Comparison of ENCODE assay signal across 1 cellular context in the genomic region with DNA sequence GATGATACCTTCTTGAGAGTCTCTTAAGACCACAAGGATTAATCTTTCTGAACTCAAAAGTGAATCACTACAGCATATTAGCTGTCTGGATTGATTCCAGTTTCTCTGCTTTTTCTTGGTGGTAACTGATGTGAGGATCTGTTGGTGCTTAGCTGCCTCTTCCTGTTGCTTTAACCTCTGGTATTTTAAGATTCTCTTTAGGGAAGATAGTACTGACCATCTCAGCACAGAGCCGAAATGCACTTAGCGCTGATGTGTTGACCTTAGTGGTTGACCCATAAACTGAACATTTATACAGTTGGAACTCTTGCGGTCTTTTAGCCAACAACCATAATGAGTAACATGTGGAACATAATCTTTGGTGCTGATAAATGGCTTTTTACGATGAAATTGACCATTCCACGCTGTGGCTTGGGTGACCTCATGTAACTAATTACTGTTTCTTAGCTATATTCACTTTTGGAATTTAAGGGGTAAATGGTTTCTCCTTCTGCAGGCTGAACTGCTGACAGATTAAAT.
A peak's percentile ranks its signal among the peaks of the same experiment; 100 is the strongest.
TF ChIP-seq lines count a peak whose summit lies in the region.

No MANE protein-coding gene starts in this region.

TF ChIP-seq in HEK293, 187 proteins besides CTCF, POLR2A, EP300 and RAD21 (continued from another document):
- no peak for TF ChIP-seq ZNF221 (tag by site-specific recombination; IDR thresholded peaks at IDR 0.05; ENCODE audit: borderline replicate concordance)
- TF ChIP-seq FEZF1 (tag by site-specific recombination; IDR thresholded peaks at IDR 0.05): peak; percentile 98
- peak; percentile 81 for TF ChIP-seq ZNF629 (tag by site-specific recombination; IDR thresholded peaks at IDR 0.05)
- no peak for TF ChIP-seq ZNF404 (tag by site-specific recombination; IDR thresholded peaks at IDR 0.05)
- peak; percentile 62; the same call in 1 of the 2 replicates for TF ChIP-seq HIC1 (tag by site-specific recombination; IDR thresholded peaks at IDR 0.05)
- peak; percentile 86 for TF ChIP-seq ZXDB (tag by site-specific recombination; IDR thresholded peaks at IDR 0.05)
- TF ChIP-seq, protein P1, sequence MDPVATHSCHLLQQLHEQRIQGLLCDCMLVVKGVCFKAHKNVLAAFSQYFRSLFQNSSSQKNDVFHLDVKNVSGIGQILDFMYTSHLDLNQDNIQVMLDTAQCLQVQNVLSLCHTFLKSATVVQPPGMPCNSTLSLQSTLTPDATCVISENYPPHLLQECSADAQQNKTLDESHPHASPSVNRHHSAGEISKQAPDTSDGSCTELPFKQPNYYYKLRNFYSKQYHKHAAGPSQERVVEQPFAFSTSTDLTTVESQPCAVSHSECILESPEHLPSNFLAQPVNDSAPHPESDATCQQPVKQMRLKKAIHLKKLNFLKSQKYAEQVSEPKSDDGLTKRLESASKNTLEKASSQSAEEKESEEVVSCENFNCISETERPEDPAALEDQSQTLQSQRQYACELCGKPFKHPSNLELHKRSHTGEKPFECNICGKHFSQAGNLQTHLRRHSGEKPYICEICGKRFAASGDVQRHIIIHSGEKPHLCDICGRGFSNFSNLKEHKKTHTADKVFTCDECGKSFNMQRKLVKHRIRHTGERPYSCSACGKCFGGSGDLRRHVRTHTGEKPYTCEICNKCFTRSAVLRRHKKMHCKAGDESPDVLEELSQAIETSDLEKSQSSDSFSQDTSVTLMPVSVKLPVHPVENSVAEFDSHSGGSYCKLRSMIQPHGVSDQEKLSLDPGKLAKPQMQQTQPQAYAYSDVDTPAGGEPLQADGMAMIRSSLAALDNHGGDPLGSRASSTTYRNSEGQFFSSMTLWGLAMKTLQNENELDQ (tag by site-specific recombination; IDR thresholded peaks at IDR 0.05; ENCODE audit: low read depth): no peak
- no peak for TF ChIP-seq PRDM2 (tag by site-specific recombination; IDR thresholded peaks at IDR 0.05; ENCODE audit: borderline replicate concordance)
- TF ChIP-seq KLF9 (tag by site-specific recombination; IDR thresholded peaks at IDR 0.05; ENCODE audit: low read depth): 0 out of 2 replicates have a peak, but pooled peaks have one; percentile 19
- no peak for TF ChIP-seq ZNF37A (tag by site-specific recombination; IDR thresholded peaks at IDR 0.05)
- TF ChIP-seq ZNF664 (tag by site-specific recombination; IDR thresholded peaks at IDR 0.05): peak; percentile 65
- peak; percentile 84 for TF ChIP-seq SP7 (tag by site-specific recombination; IDR thresholded peaks at IDR 0.05)
- TF ChIP-seq YY2 (tag by site-specific recombination; IDR thresholded peaks at IDR 0.05): no peak
- TF ChIP-seq, protein P2, sequence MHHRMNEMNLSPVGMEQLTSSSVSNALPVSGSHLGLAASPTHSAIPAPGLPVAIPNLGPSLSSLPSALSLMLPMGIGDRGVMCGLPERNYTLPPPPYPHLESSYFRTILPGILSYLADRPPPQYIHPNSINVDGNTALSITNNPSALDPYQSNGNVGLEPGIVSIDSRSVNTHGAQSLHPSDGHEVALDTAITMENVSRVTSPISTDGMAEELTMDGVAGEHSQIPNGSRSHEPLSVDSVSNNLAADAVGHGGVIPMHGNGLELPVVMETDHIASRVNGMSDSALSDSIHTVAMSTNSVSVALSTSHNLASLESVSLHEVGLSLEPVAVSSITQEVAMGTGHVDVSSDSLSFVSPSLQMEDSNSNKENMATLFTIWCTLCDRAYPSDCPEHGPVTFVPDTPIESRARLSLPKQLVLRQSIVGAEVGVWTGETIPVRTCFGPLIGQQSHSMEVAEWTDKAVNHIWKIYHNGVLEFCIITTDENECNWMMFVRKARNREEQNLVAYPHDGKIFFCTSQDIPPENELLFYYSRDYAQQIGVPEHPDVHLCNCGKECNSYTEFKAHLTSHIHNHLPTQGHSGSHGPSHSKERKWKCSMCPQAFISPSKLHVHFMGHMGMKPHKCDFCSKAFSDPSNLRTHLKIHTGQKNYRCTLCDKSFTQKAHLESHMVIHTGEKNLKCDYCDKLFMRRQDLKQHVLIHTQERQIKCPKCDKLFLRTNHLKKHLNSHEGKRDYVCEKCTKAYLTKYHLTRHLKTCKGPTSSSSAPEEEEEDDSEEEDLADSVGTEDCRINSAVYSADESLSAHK (tag by site-specific recombination; IDR thresholded peaks at IDR 0.05): peak; percentile 74
- no peak for TF ChIP-seq ZNF561 (tag by site-specific recombination; IDR thresholded peaks at IDR 0.05; ENCODE audit: borderline replicate concordance)
- TF ChIP-seq, protein P3, sequence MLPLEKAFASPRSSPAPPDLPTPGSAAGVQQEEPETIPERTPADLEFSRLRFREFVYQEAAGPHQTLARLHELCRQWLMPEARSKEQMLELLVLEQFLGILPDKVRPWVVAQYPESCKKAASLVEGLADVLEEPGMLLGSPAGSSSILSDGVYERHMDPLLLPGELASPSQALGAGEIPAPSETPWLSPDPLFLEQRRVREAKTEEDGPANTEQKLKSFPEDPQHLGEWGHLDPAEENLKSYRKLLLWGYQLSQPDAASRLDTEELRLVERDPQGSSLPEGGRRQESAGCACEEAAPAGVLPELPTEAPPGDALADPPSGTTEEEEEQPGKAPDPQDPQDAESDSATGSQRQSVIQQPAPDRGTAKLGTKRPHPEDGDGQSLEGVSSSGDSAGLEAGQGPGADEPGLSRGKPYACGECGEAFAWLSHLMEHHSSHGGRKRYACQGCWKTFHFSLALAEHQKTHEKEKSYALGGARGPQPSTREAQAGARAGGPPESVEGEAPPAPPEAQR (tag by site-specific recombination; IDR thresholded peaks at IDR 0.05): no peak
- no peak for TF ChIP-seq ZNF626 (tag by site-specific recombination; IDR thresholded peaks at IDR 0.05)
- no peak for TF ChIP-seq ZBTB21 (tag by site-specific recombination; IDR thresholded peaks at IDR 0.05)
- peak; percentile 96 for TF ChIP-seq OSR2 (tag by site-specific recombination; IDR thresholded peaks at IDR 0.05)
- TF ChIP-seq MYNN (tag by site-specific recombination; IDR thresholded peaks at IDR 0.05; ENCODE audit: borderline replicate concordance): no peak
- TF ChIP-seq ZNF211 (tag by site-specific recombination; IDR thresholded peaks at IDR 0.05; ENCODE audit: low read depth): no peak
- TF ChIP-seq, protein P4, sequence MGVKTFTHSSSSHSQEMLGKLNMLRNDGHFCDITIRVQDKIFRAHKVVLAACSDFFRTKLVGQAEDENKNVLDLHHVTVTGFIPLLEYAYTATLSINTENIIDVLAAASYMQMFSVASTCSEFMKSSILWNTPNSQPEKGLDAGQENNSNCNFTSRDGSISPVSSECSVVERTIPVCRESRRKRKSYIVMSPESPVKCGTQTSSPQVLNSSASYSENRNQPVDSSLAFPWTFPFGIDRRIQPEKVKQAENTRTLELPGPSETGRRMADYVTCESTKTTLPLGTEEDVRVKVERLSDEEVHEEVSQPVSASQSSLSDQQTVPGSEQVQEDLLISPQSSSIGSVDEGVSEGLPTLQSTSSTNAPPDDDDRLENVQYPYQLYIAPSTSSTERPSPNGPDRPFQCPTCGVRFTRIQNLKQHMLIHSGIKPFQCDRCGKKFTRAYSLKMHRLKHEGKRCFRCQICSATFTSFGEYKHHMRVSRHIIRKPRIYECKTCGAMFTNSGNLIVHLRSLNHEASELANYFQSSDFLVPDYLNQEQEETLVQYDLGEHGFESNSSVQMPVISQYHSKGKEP (tag by site-specific recombination; IDR thresholded peaks at IDR 0.05): peak; percentile 61; the same call in 1 of the 2 replicates
- no peak for TF ChIP-seq ZNF623 (tag by site-specific recombination; IDR thresholded peaks at IDR 0.05)
- TF ChIP-seq, protein P5, sequence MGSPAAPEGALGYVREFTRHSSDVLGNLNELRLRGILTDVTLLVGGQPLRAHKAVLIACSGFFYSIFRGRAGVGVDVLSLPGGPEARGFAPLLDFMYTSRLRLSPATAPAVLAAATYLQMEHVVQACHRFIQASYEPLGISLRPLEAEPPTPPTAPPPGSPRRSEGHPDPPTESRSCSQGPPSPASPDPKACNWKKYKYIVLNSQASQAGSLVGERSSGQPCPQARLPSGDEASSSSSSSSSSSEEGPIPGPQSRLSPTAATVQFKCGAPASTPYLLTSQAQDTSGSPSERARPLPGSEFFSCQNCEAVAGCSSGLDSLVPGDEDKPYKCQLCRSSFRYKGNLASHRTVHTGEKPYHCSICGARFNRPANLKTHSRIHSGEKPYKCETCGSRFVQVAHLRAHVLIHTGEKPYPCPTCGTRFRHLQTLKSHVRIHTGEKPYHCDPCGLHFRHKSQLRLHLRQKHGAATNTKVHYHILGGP (tag by site-specific recombination; IDR thresholded peaks at IDR 0.05): no peak
- no peak for TF ChIP-seq SP3 (tag by site-specific recombination; IDR thresholded peaks at IDR 0.05)
- no peak for TF ChIP-seq ZNF174 (tag by site-specific recombination; IDR thresholded peaks at IDR 0.05)
- TF ChIP-seq, protein P6, sequence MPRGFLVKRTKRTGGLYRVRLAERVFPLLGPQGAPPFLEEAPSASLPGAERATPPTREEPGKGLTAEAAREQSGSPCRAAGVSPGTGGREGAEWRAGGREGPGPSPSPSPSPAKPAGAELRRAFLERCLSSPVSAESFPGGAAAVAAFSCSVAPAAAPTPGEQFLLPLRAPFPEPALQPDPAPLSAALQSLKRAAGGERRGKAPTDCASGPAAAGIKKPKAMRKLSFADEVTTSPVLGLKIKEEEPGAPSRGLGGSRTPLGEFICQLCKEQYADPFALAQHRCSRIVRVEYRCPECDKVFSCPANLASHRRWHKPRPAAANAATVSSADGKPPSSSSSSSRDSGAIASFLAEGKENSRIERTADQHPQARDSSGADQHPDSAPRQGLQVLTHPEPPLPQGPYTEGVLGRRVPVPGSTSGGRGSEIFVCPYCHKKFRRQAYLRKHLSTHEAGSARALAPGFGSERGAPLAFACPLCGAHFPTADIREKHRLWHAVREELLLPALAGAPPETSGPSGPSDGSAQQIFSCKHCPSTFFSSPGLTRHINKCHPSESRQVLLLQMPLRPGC (tag by site-specific recombination; IDR thresholded peaks at IDR 0.05): peak; percentile 93
- TF ChIP-seq ZNF580 (tag by site-specific recombination; IDR thresholded peaks at IDR 0.05): peak; percentile 75
